In the genomic region with DNA sequence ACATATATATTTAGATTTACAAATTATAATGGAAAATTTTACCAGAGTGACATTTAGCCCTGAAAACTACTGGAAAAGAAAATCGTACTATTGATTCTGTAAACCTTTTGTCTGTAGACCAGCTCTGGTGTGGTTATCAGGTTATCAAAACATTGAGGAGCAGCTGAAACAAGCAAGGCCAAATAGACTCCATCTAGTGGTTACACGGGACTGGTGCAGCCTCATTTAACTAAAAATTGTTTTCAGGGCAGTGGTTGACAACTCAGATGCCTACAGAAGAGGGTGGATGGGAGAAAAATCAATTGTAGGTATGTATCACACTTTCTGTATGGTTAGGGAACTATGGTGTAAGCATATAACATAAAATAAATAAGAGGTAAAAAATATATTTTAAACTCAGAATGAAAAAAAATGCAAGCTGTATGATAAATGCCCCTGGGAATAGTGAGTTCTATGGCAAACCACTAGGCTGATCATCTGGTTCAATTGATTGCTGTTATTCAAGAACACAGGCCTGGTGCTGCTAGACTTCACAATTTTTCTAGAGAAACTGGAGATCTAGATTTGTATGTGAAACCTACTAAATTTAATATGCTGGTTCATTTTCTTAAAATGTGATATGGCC, we compare ENCODE assay signal across 1 cellular context.
TF ChIP-seq lines count a peak whose summit lies in the region.

No MANE protein-coding gene starts in this region.

TF ChIP-seq in IMR-90, 13 proteins besides CTCF, POLR2A, EP300 and RAD21:
- TF ChIP-seq MXI1 (IDR thresholded peaks at IDR 0.05; ENCODE audit: borderline replicate concordance, low read depth, low read length) (no peak), BHLHE40 (IDR thresholded peaks at IDR 0.05; ENCODE audit: low read depth, low read length) (no peak), MAFK (IDR thresholded peaks at IDR 0.05; ENCODE audit: low read depth, low read length) (no peak), SMC3 (IDR thresholded peaks at IDR 0.05; ENCODE audit: low read depth, low read length) (peak; percentile 60), MAZ (IDR thresholded peaks at IDR 0.05; ENCODE audit: borderline replicate concordance, low read depth, low read length) (no peak), RFX5 (IDR thresholded peaks at IDR 0.05; ENCODE audit: low read depth, low read length) (no peak), NFE2L2 (IDR thresholded peaks at IDR 0.05; ENCODE audit: low read depth, low read length) (no peak), RCOR1 (IDR thresholded peaks at IDR 0.05; ENCODE audit: insufficient replicate concordance, low read length) (no peak)
- TF ChIP-seq, protein P1, sequence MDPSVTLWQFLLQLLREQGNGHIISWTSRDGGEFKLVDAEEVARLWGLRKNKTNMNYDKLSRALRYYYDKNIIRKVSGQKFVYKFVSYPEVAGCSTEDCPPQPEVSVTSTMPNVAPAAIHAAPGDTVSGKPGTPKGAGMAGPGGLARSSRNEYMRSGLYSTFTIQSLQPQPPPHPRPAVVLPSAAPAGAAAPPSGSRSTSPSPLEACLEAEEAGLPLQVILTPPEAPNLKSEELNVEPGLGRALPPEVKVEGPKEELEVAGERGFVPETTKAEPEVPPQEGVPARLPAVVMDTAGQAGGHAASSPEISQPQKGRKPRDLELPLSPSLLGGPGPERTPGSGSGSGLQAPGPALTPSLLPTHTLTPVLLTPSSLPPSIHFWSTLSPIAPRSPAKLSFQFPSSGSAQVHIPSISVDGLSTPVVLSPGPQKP (IDR thresholded peaks at IDR 0.05; ENCODE audit: borderline replicate concordance, low read depth, low read length), result no peak
